In genomic region chr11:120332822-120333716, GRCh38 we compare ENCODE assay signal across 19 cellular contexts. TPM values are rescaled to one million over a fixed set of nuclear protein-coding genes. Genes with fewer than 3 reads are reported as not detected.
DNase-seq lines count a peak whose midpoint lies in the region; ATAC-seq, FAIRE-seq and TF ChIP-seq lines count a peak whose summit lies in the region.
"Had no signal": no experiment of that assay in that cellular context is flagged by ENCODE, and none has a peak within 500 bp of the region (broad histone marks: within the 10 kb centered on the region; RNA-seq: fewer than 3 reads in every experiment).

No MANE protein-coding gene starts in this region.

- no peak for FAIRE-seq in GM12878 (lab: Jason Lieb, UNC)
- FAIRE-seq: colon, keratinocyte, RCC 7860, small intestine had no signal

- no peak for TF ChIP-seq EP300 in GM12878 (IDR thresholded peaks at IDR 0.05; ENCODE audit: borderline replicate concordance in 1 of 2, control insufficient read depth in 1 of 2, low read depth in 2 of 2, low read length in 2 of 2)

- no peak overlapping the region for H3K4me2 ChIP-seq in GM12878 (ENCODE audit: control insufficient read depth, insufficient read depth)

- no TSS peak for BruUV-seq in GM12878 (replicated peaks; lab: Mats Ljungman, UMichigan)

- intact Hi-C loops in right cardiac atrium (cut with DNase I) (loop anchor here in 2 of 4 donors (10.0 kb wide), 2 partner anchors 102 to 162 kb away; no protein-coding TSS in a partner anchor), GM12878 (cut with micrococcal nuclease; ENCODE audit: unreplicated experiment) (loop anchor here (10.0 kb wide), 2 partner anchors 592 to 862 kb away; no protein-coding TSS in a partner anchor), mucosa of descending colon (cut with DNase I, micrococcal nuclease) (loop anchor here in 1 of 2 donors (10.0 kb wide), 1 partner anchor 112 kb away; no protein-coding TSS in a partner anchor)

- H3K9me3 ChIP-seq in right atrium auricular region, result no peaks in the 10 kb centered on the region
- H3K9me3 ChIP-seq in right cardiac atrium (ENCODE audit: control insufficient read depth, low read length), result no peaks in the 10 kb centered on the region
- H3K9me3 ChIP-seq in GM12878 (replicated peaks; ENCODE audit: control insufficient read depth, insufficient read depth, low read length), result no peaks in the 10 kb centered on the region; the same call in 2 of the 3 replicates
- no peaks in the 10 kb centered on the region for H3K9me3 ChIP-seq in mucosa of descending colon
- H3K9me3 ChIP-seq: tibial nerve had no signal

- H3K4me3 ChIP-seq in right atrium auricular region, result no peak overlapping the region
- no peak overlapping the region for H3K4me3 ChIP-seq in right cardiac atrium (ENCODE audit: low read length)
- H3K4me3 ChIP-seq in GM12878, result no peak overlapping the region
- no peak overlapping the region for H3K4me3 ChIP-seq in mucosa of descending colon
- H3K4me3 ChIP-seq: tibial nerve had no signal

- no peak for TF ChIP-seq POLR2A in GM12878 (IDR thresholded peaks at IDR 0.05; ENCODE audit: low read depth, low read length)

- RAD21 ChIA-PET in GM12878 (lab: Charles Lee; ENCODE audit: unreplicated experiment), result interaction anchor here (0.6 to 1.8 kb wide), 4 partner anchors 68 to 352 kb away, joined by 3 to 7 read pairs (median 4); no protein-coding TSS in a partner anchor

- peaks cover 2% of the 10 kb centered on the region for H4K20me1 ChIP-seq in GM12878 (ENCODE audit: control insufficient read depth, insufficient read depth)

- peaks cover 18% of the 10 kb centered on the region for H3K79me2 ChIP-seq in GM12878 (ENCODE audit: control insufficient read depth, insufficient read depth, low read length)

- CTCF ChIA-PET in GM12878 (lab: Yijun Ruan, JAX), result interaction anchor here (0.6 to 3.9 kb wide), 11 partner anchors 8 to 1083 kb away, joined by 3 to 16 read pairs (median 4); no protein-coding TSS in a partner anchor

- ATAC-seq in right cardiac atrium, result no peak
- ATAC-seq in GM12878, result no peak
- no peak for ATAC-seq in mucosa of descending colon
- ATAC-seq: natural killer cell had no signal

- H3K36me3 ChIP-seq in right atrium auricular region (peaks cover 15% of the 10 kb centered on the region), GM12878 (ENCODE audit: control insufficient read depth in 2 of 2, insufficient read depth in 2 of 2, low read length in 1 of 2) (no peaks in the 10 kb centered on the region), mucosa of descending colon (ENCODE audit: low read depth) (no peaks in the 10 kb centered on the region)

- in situ Hi-C loops in GM12878 (cut with MboI), result loop anchor here (10.0 kb wide), 1 partner anchor 622 kb away; no protein-coding TSS in a partner anchor

- WGBS in right cardiac atrium, result 81% methylated on average over 5 of the region's 5 CpGs
- 61% methylated on average over 5 of the region's 5 CpGs for WGBS in GM12878 (ENCODE audit: insufficient coverage, insufficient replicate concordance, low lambda C conversion rate, missing lambda C conversion rate)

- H3K27ac ChIP-seq in right atrium auricular region (peak overlapping the region; percentile 60 to 100), right cardiac atrium (ENCODE audit: low read length) (no peak overlapping the region), GM12878 (ENCODE audit: control insufficient read depth, insufficient read depth) (no peak overlapping the region)

- H3K9ac ChIP-seq in GM12878 (ENCODE audit: control insufficient read depth, insufficient read depth, low read length), result no peak overlapping the region

- no peak for TF ChIP-seq RAD21 in GM12878 (IDR thresholded peaks at IDR 0.05; ENCODE audit: insufficient read depth, low read depth, low read length)

- TF ChIP-seq CTCF in right atrium auricular region (IDR thresholded peaks at IDR 0.05) (no peak), GM12878 (IDR thresholded peaks at IDR 0.05 in 2 of 3, conservative IDR thresholded peaks at IDR 0.05 in 1 of 3; ENCODE audit: control insufficient read depth in 2 of 3, extremely low read depth in 1 of 3, insufficient read depth in 1 of 3, low read depth in 3 of 3, low read length in 3 of 3) (no peak), mucosa of descending colon (IDR thresholded peaks at IDR 0.05) (no peak)

- SMC1A ChIA-PET in GM12878 (lab: Charles Lee; ENCODE audit: uncharacterized antibody, unreplicated experiment), result interaction anchor here (0.8 to 3.3 kb wide), 8 partner anchors 67 to 352 kb away, joined by 3 to 23 read pairs (median 4); no protein-coding TSS in a partner anchor

- POLR2A ChIA-PET in GM12878 (lab: Charles Lee), result interaction anchor here (0.6 kb wide), 1 partner anchor 364 kb away, joined by 3 read pairs; no protein-coding TSS in a partner anchor

- H3K27me3 ChIP-seq in right atrium auricular region (no peaks in the 10 kb centered on the region), right cardiac atrium (ENCODE audit: control insufficient read depth, insufficient read depth) (no peaks in the 10 kb centered on the region), GM12878 (replicated peaks in 1 of 2; ENCODE audit: control insufficient read depth in 2 of 2, insufficient read depth in 2 of 2, low read length in 1 of 2) (no peaks in the 10 kb centered on the region)
- H3K27me3 ChIP-seq: tibial nerve had no signal

- H3K4me1 ChIP-seq in right atrium auricular region, result peaks cover 0 to 52% of the 10 kb centered on the region in 2 donors
- no peaks in the 10 kb centered on the region for H3K4me1 ChIP-seq in right cardiac atrium (ENCODE audit: control insufficient read depth, insufficient read depth, low read length)
- H3K4me1 ChIP-seq in GM12878 (ENCODE audit: control insufficient read depth, insufficient read depth, low read length), result peaks cover 9% of the 10 kb centered on the region
- H3K4me1 ChIP-seq in mucosa of descending colon (ENCODE audit: low read depth), result peaks cover 3% of the 10 kb centered on the region

- no peak overlapping the region; the same call in 1 of the 2 replicates for H2AFZ ChIP-seq in GM12878 (ENCODE audit: control insufficient read depth, low read depth, low read length)

- no peak for DNase-seq in right atrium auricular region (ENCODE audit: low spot score)
- no peak for DNase-seq in right cardiac atrium
- no peak for DNase-seq in GM12878 (ENCODE audit: low read depth, low spot score)
- peak; percentile 44 for DNase-seq in medulla oblongata (ENCODE audit: extremely low spot score)
- DNase-seq in activated CD4-positive, alpha-beta T cell treated with anti-CD3 and anti-CD28 coated beads, Interleukin-2, amount 50 U/mL, for 1 hour, result no peak
- no peak for DNase-seq in mucosa of descending colon
- no peak for DNase-seq in Kasumi-1 (lab: John Stamatoyannopoulos, UW)
- DNase-seq in NCI-H1417 (lab: John Stamatoyannopoulos, UW), result no peak
- DNase-seq: activated naive CD4-positive, alpha-beta T cell treated with anti-CD3 and anti-CD28 coated beads for 36 hours; foreskin melanocyte; natural killer cell; NCI-H1092; NCI-H345; small intestine; T1000 had no signal

TF ChIP-seq in GM12878, 131 proteins besides CTCF, POLR2A, EP300 and RAD21 (continues in another document):
- TF ChIP-seq ZNF24 (IDR thresholded peaks at IDR 0.05), result peak; percentile 79
- 0 out of 2 replicates have a peak, but pooled peaks have one; percentile 6 for TF ChIP-seq RUNX3 (IDR thresholded peaks at IDR 0.05; ENCODE audit: low read length)
- peak; percentile 70 for TF ChIP-seq SPI1 (IDR thresholded peaks at IDR 0.05; ENCODE audit: borderline replicate concordance, insufficient read depth, low read depth, low read length)
- peak; percentile 97 for TF ChIP-seq BACH1 (IDR thresholded peaks at IDR 0.05; ENCODE audit: borderline replicate concordance)

RNA-seq across cellular contexts. Expression of gene ARHGEF12, which starts 3.1 kb away (rescaled TPM):
- total RNA-seq in right atrium auricular region (10 to 100 TPM; 84.0 to 87.2 TPM), right cardiac atrium (100 to 1,000 TPM in 2 of 4 donors, 10 to 100 TPM in 2; 93.1 to 112 (median 97.3) TPM), GM12878 (2014; rRNA removed) (24.0 and 28.5 TPM in 2 replicates), GM12878 (2014; rRNA removed; fragmentation: Illumina TruSeq; extraction: Trizol) (39.4 and 39.5 TPM in 2 replicates), GM12878 (2021) (36.5 and 40.8 TPM in 2 replicates), mucosa of descending colon (100 to 1,000 TPM in 2 of 3 donors, 10 to 100 TPM in 1; 88.2 to 119 (median 114) TPM)
- polyA plus RNA-seq in right cardiac atrium (26.1 TPM), GM12878 (2011; rRNA removed) (23.9 and 28.4 TPM in 2 replicates), GM12878 (2014; fragmentation: Illumina TruSeq; extraction: Trizol) (30.3 and 35.0 TPM in 2 replicates), GM12878 (2014; fragmentation: Nextera tagmentation; extraction: Ambion mirVana) (1 to 10 TPM; 2.7 to 3.6 TPM), GM12878 (2014; rRNA removed) (15.8 and 17.9 TPM in 2 replicates), GM12878 (2016; fragmentation: Nextera tagmentation; extraction: Ambion mirVana) (10 to 100 TPM; 14.8 to 14.9 TPM)
- total RNA-seq in GM12878 (2013; cell fraction: nucleolus; rRNA removed), result 183 and 194 TPM in 2 replicates
- 10.0 TPM for polyA plus RNA-seq in GM12878 (2011; ENCODE audit: low read depth)
- polyA plus RNA-seq in GM12878 (2011; cell fraction: cytosol; rRNA removed), result 13.8 and 16.1 TPM in 2 replicates
- polyA plus RNA-seq in GM12878 (2011; cell fraction: nucleus; rRNA removed), result 20.5 and 29.4 TPM in 2 replicates
- 10.0 and 11.7 TPM in 2 replicates for polyA plus RNA-seq in GM12878 (2012)
- polyA minus RNA-seq in GM12878 (2011; rRNA and poly(A)+ RNA removed), result 74.0 and 93.3 TPM in 2 replicates
- polyA minus RNA-seq in GM12878 (2011; cell fraction: cytosol; rRNA and poly(A)+ RNA removed), result 28.7 and 33.9 TPM in 2 replicates
- 42.0 and 81.6 TPM in 2 replicates for polyA minus RNA-seq in GM12878 (2011; cell fraction: nucleus; rRNA and poly(A)+ RNA removed)

RNA-seq across cellular contexts. Expression of gene TLCD5, which starts 8.0 kb away (rescaled TPM):
- total RNA-seq in right atrium auricular region, result 10 to 100 TPM; 11.3 to 18.7 TPM
- 10 to 100 TPM; 15.7 to 21.3 (median 17.0) TPM for total RNA-seq in right cardiac atrium
- polyA plus RNA-seq in right cardiac atrium, result 7.5 TPM
- total RNA-seq in GM12878 (2013; cell fraction: nucleolus; rRNA removed), result 49.4 and 51.2 TPM in 2 replicates
- total RNA-seq in GM12878 (2014; rRNA removed), result 2.6 and 3.7 TPM in 2 replicates
- 3.0 and 3.1 TPM in 2 replicates for total RNA-seq in GM12878 (2014; rRNA removed; fragmentation: Illumina TruSeq; extraction: Trizol)
- 3.1 and 3.5 TPM in 2 replicates for total RNA-seq in GM12878 (2021)
- polyA plus RNA-seq in GM12878 (2011; ENCODE audit: low read depth), result 1.00 TPM
- 13.3 and 15.7 TPM in 2 replicates for polyA plus RNA-seq in GM12878 (2011; rRNA removed)
- polyA plus RNA-seq in GM12878 (2011; cell fraction: cytosol; rRNA removed), result 10.3 and 11.1 TPM in 2 replicates
- polyA plus RNA-seq in GM12878 (2011; cell fraction: nucleus; rRNA removed), result 17.1 and 18.5 TPM in 2 replicates
- polyA plus RNA-seq in GM12878 (2012), result 0.79 and 1.0 TPM in 2 replicates
- 3.2 and 4.7 TPM in 2 replicates for polyA plus RNA-seq in GM12878 (2014; fragmentation: Illumina TruSeq; extraction: Trizol)
- 1 to 10 TPM; 2.4 to 3.1 TPM for polyA plus RNA-seq in GM12878 (2014; fragmentation: Nextera tagmentation; extraction: Ambion mirVana)
- 4.6 and 5.6 TPM in 2 replicates for polyA plus RNA-seq in GM12878 (2014; rRNA removed)
- polyA plus RNA-seq in GM12878 (2016; fragmentation: Nextera tagmentation; extraction: Ambion mirVana), result 1 to 10 TPM; 2.8 to 4.4 TPM
- 10.8 and 12.8 TPM in 2 replicates for polyA minus RNA-seq in GM12878 (2011; rRNA and poly(A)+ RNA removed)
- polyA minus RNA-seq in GM12878 (2011; cell fraction: cytosol; rRNA and poly(A)+ RNA removed), result 2.4 and 3.4 TPM in 2 replicates
- 4.1 and 7.5 TPM in 2 replicates for polyA minus RNA-seq in GM12878 (2011; cell fraction: nucleus; rRNA and poly(A)+ RNA removed)
- 1 to 10 TPM in 1 of 3 donors, under 1 TPM in 2; 0.46 to 3.8 (median 0.51) TPM for total RNA-seq in mucosa of descending colon
- total RNA-seq: natural killer cell had no signal

Comparison
In these comparisons a context has a peak if more than half of its experiments do, and no peak if none do; other contexts are left out.
1. H3K27ac ChIP-seq: peak in right atrium auricular region (2 of 2); none in right cardiac atrium (single experiment) and GM12878 (single experiment).